ENCODE assay signal across 1 cellular context in genomic region chr3:75218577-75218976, GRCh38.
TF ChIP-seq lines count a peak whose summit lies in the region.

No MANE protein-coding gene starts in this region.

TF ChIP-seq in GM23338, 12 proteins besides CTCF, POLR2A, EP300 and RAD21 (continued from another document):
- TF ChIP-seq REST (IDR thresholded peaks at IDR 0.05; ENCODE audit: unreplicated experiment) (no peak), NANOG (IDR thresholded peaks at IDR 0.05; ENCODE audit: borderline replicate concordance) (no peak), EZH2 (IDR thresholded peaks at IDR 0.05; ENCODE audit: low read depth, unreplicated experiment) (no peak), JUNB (IDR thresholded peaks at IDR 0.05; ENCODE audit: unreplicated experiment) (no peak), ZNF462 (CRISPR knock-in tag; IDR thresholded peaks at IDR 0.05) (no peak)
